In the genomic region with DNA sequence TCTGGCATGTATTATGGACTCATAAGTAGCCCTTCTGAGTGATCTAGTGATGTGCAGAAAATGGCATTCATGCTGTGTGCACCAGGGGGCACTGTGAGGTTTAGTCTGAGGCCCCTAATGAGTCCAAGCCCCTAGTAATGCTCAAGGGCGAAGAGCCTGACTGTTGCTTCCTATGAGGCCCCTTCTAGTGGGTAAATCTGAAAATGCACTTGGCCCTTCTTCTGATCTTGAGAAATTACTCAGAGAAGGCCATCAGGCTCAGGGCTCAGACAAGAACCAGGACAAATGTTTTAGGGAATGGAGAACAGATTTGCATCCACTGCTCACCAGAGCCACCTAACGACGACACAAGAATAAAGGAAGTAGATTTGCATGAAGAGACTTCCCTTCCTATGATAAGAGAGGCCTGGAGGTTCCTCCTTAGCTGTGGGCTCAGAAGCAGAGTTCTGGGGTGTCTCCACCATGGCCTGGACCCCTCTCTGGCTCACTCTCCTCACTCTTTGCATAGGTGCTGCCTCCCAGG, we compare ENCODE assay signal across 8 cellular contexts.
DNase-seq lines count a peak whose midpoint lies in the region; ATAC-seq and TF ChIP-seq lines count a peak whose summit lies in the region.

No MANE protein-coding gene starts in this region.

- peak; percentile 79 for DNase-seq in H7
- DNase-seq in NB4 (ENCODE audit: low read depth) = peak; percentile 79
- DNase-seq in activated CD4-positive, alpha-beta T cell treated with anti-CD3 and anti-CD28 coated beads, Interleukin-2, amount 10 ng/mL, durations not matched to agents 7 days and 5 days = peak; percentile 39
- DNase-seq in fibroblast of gingiva (ENCODE audit: low read depth) = peak; percentile 59
- peak; percentile 43 for DNase-seq in osteoblast (ENCODE audit: insufficient read length, low spot score, missing footprints)

- no peak overlapping the region for H3K4me3 ChIP-seq in H7 (ENCODE audit: insufficient read depth, low read depth, low read length)
- no peak overlapping the region for H3K4me3 ChIP-seq in NB4 (ENCODE audit: low read depth, low read length)
- H3K4me3 ChIP-seq in osteoblast (ENCODE audit: insufficient read depth, low read length) = no peak overlapping the region
- no peak overlapping the region for H3K4me3 ChIP-seq in gastroesophageal sphincter

- no peak for ATAC-seq in GM18858 (IDR thresholded peaks at IDR 0.05; ENCODE audit: unreplicated experiment)
- no peak for ATAC-seq in gastroesophageal sphincter

- CTCF ChIA-PET in activated CD4-positive, alpha-beta T cell treated with anti-CD3 and anti-CD28 coated beads, Interleukin-2, amount 10 ng/mL, durations not matched to agents 7 days and 5 days (lab: Charles Lee) = interaction anchor here (0.5 to 2.0 kb wide), 3 partner anchors 11 to 709 kb away, joined by 4 to 5 read pairs (median 4); no protein-coding TSS in a partner anchor

- H3K27me3 Mint-ChIP-seq in activated CD4-positive, alpha-beta T cell treated with anti-CD3 and anti-CD28 coated beads, Interleukin-2, amount 10 ng/mL, durations not matched to agents 7 days and 5 days = peaks cover 7% of the 10 kb centered on the region

- H3K36me3 Mint-ChIP-seq in activated CD4-positive, alpha-beta T cell treated with anti-CD3 and anti-CD28 coated beads, Interleukin-2, amount 10 ng/mL, durations not matched to agents 7 days and 5 days (ENCODE audit: low read depth) = no peaks in the 10 kb centered on the region

- no peaks in the 10 kb centered on the region for H3K9me3 ChIP-seq in osteoblast (ENCODE audit: low read depth, low read length)
- no peaks in the 10 kb centered on the region for H3K9me3 ChIP-seq in gastroesophageal sphincter

- peaks cover 22% of the 10 kb centered on the region for H3K4me1 Mint-ChIP-seq in activated CD4-positive, alpha-beta T cell treated with anti-CD3 and anti-CD28 coated beads, Interleukin-2, amount 10 ng/mL, durations not matched to agents 7 days and 5 days

- TF ChIP-seq POLR2A in GM10847 (IDR thresholded peaks at IDR 0.05; ENCODE audit: extremely low read depth, insufficient read length) (peak; percentile 41), NB4 (IDR thresholded peaks at IDR 0.05; ENCODE audit: extremely low read depth, insufficient read length) (no peak), gastroesophageal sphincter (IDR thresholded peaks at IDR 0.05) (no peak)

- no peak overlapping the region for H2AFZ ChIP-seq in osteoblast (ENCODE audit: low read length)

- 19 to 30% methylated on average over 2 to 3 of the region's 3 CpGs for WGBS in gastroesophageal sphincter (ENCODE audit: low coverage in 1 of 2), 2 donors

- H3K27ac ChIP-seq in osteoblast (ENCODE audit: low read depth, low read length) (no peak overlapping the region), gastroesophageal sphincter (no peak overlapping the region)

- H3K4me1 ChIP-seq in osteoblast (ENCODE audit: insufficient read depth, low read length) (peaks cover 18% of the 10 kb centered on the region), gastroesophageal sphincter (no peaks in the 10 kb centered on the region)

- H4K20me1 ChIP-seq in osteoblast (ENCODE audit: insufficient read depth, low read length) = no peaks in the 10 kb centered on the region

- no peaks in the 10 kb centered on the region for H3K79me2 ChIP-seq in osteoblast (ENCODE audit: insufficient read depth, low read length)

- H3K4me2 ChIP-seq in osteoblast (ENCODE audit: insufficient read depth, low read length) = no peak overlapping the region

- peak; percentile 61 for TF ChIP-seq CTCF in NB4 (IDR thresholded peaks at IDR 0.05; ENCODE audit: low read depth, low read length)
- TF ChIP-seq CTCF in osteoblast (IDR thresholded peaks at IDR 0.05; ENCODE audit: extremely low read depth, low read depth, low read length) = peak; percentile 68
- TF ChIP-seq CTCF in gastroesophageal sphincter (IDR thresholded peaks at IDR 0.05) = no peak

- H3K27me3 ChIP-seq in H7 (ENCODE audit: control insufficient read depth, insufficient read depth, low read length) (peaks cover 29% of the 10 kb centered on the region), osteoblast (ENCODE audit: insufficient read depth, low read length) (no peaks in the 10 kb centered on the region), gastroesophageal sphincter (peaks cover 38% of the 10 kb centered on the region)

- H3K9me3 Mint-ChIP-seq in activated CD4-positive, alpha-beta T cell treated with anti-CD3 and anti-CD28 coated beads, Interleukin-2, amount 10 ng/mL, durations not matched to agents 7 days and 5 days = no peaks in the 10 kb centered on the region

- no peak overlapping the region for H3K4me3 Mint-ChIP-seq in activated CD4-positive, alpha-beta T cell treated with anti-CD3 and anti-CD28 coated beads, Interleukin-2, amount 10 ng/mL, durations not matched to agents 7 days and 5 days

- POLR2A ChIA-PET in activated CD4-positive, alpha-beta T cell treated with anti-CD3 and anti-CD28 coated beads, Interleukin-2, amount 10 ng/mL, durations not matched to agents 7 days and 5 days (lab: Charles Lee) = no interaction called here

- no peak for TF ChIP-seq EP300 in gastroesophageal sphincter (IDR thresholded peaks at IDR 0.05)

- no peak overlapping the region for H3K27ac Mint-ChIP-seq in activated CD4-positive, alpha-beta T cell treated with anti-CD3 and anti-CD28 coated beads, Interleukin-2, amount 10 ng/mL, durations not matched to agents 7 days and 5 days

- H3K36me3 ChIP-seq in H7 (replicated peaks; ENCODE audit: control insufficient read depth, insufficient read depth, low read length) (no peaks in the 10 kb centered on the region), osteoblast (ENCODE audit: insufficient read depth, low read length) (no peaks in the 10 kb centered on the region), gastroesophageal sphincter (no peaks in the 10 kb centered on the region)

Comparison
In these comparisons a context has a peak if more than half of its experiments do, and no peak if none do; other contexts are left out.
1. CTCF ChIP-seq: peak in NB4 (single experiment) and osteoblast (single experiment); none in gastroesophageal sphincter (0 of 4).
2. Peak in every context shown above with its lines, with median percentiles within 50 percentile points of each other: DNase-seq.